In genomic region chr15:66386204-66387123, GRCh38 we compare ENCODE assay signal across 8 cellular contexts.
A peak's percentile ranks its signal among the peaks of the same experiment; 100 is the strongest.
DNase-seq lines count a peak whose midpoint lies in the region; ATAC-seq, FAIRE-seq and TF ChIP-seq lines count a peak whose summit lies in the region.

Gene MAP2K1, plus strand, starts transcription at chr15:66386912. Its CDS starts 436 bp downstream, at chr15:66387348.

- H3K4me1 Mint-ChIP-seq in nephron progenitor cell: peaks cover 40% of the 10 kb centered on the region
- peaks cover 51% of the 10 kb centered on the region for H3K4me1 Mint-ChIP-seq in stimulated activated naive CD8-positive, alpha-beta T cell treated with anti-CD3 and anti-CD28 coated beads, Interleukin-15, amount 100 ng/mL, for 72 hours

- peak within 1 kb of the TSS; percentile 92 for H3K9ac ChIP-seq in ES-I3 (ENCODE audit: low read depth, low read length)

- peak within 1 kb of the TSS; percentile 97 for H3K27ac Mint-ChIP-seq in nephron progenitor cell
- peak within 1 kb of the TSS; percentile 99 to 100 for H3K27ac Mint-ChIP-seq in stimulated activated naive CD8-positive, alpha-beta T cell treated with anti-CD3 and anti-CD28 coated beads, Interleukin-15, amount 100 ng/mL, for 72 hours

- H3K36me3 ChIP-seq in ES-I3 (ENCODE audit: insufficient read depth, low read length): no peaks in the 10 kb centered on the region

- DNase-seq in H54 (ENCODE audit: insufficient read length, low spot score) (peak; percentile 83), LoVo (ENCODE audit: low spot score) (peak; percentile 100), fibroblast of pulmonary artery (ENCODE audit: low read depth) (peak; percentile 97), nephron progenitor cell (peak; percentile 98)
- DNase-seq in activated effector memory CD4-positive, alpha-beta T cell treated with Interleukin-2 at 50 U/mL for 16 hours: peak; percentile 98
- DNase-seq in stimulated activated naive CD8-positive, alpha-beta T cell treated with anti-CD3 and anti-CD28 coated beads, Interleukin-15, amount 100 ng/mL, for 72 hours: peak; percentile 97 to 98

- H3K4me1 ChIP-seq in ES-I3 (ENCODE audit: insufficient read depth, low read length): peaks cover 13% of the 10 kb centered on the region

- no peaks in the 10 kb centered on the region for H3K9me3 ChIP-seq in ES-I3 (ENCODE audit: control insufficient read depth, insufficient read depth, low read length)

- TF ChIP-seq POLR2A in H54 (IDR thresholded peaks at IDR 0.05; ENCODE audit: low read depth, low read length): peak; percentile 72
- peak; percentile 87 for TF ChIP-seq POLR2A in Raji (IDR thresholded peaks at IDR 0.05; ENCODE audit: insufficient read depth, low read depth, low read length)

- peaks cover 18% of the 10 kb centered on the region for H3K36me3 Mint-ChIP-seq in nephron progenitor cell (ENCODE audit: low read depth)

- peak; percentile 88 for ATAC-seq in stimulated activated naive CD8-positive, alpha-beta T cell treated with anti-CD3 and anti-CD28 coated beads, Interleukin-15, amount 100 ng/mL, for 72 hours

- peak within 1 kb of the TSS; percentile 96 for H3K4me3 Mint-ChIP-seq in nephron progenitor cell
- H3K4me3 Mint-ChIP-seq in stimulated activated naive CD8-positive, alpha-beta T cell treated with anti-CD3 and anti-CD28 coated beads, Interleukin-15, amount 100 ng/mL, for 72 hours: peak within 1 kb of the TSS; percentile 93 to 98

- FAIRE-seq in H54 (lab: Jason Lieb, UNC): no peak

- H3K4me3 ChIP-seq in fibroblast of pulmonary artery (replicated peaks; ENCODE audit: low read depth, low read length): peak within 1 kb of the TSS; percentile 86

- peaks cover 3% of the 10 kb centered on the region for H3K9me3 Mint-ChIP-seq in nephron progenitor cell
- H3K9me3 Mint-ChIP-seq in stimulated activated naive CD8-positive, alpha-beta T cell treated with anti-CD3 and anti-CD28 coated beads, Interleukin-15, amount 100 ng/mL, for 72 hours: no peaks in the 10 kb centered on the region

- H3K27me3 Mint-ChIP-seq in nephron progenitor cell (ENCODE audit: low read depth, poor library complexity): no peaks in the 10 kb centered on the region
- H3K27me3 Mint-ChIP-seq in stimulated activated naive CD8-positive, alpha-beta T cell treated with anti-CD3 and anti-CD28 coated beads, Interleukin-15, amount 100 ng/mL, for 72 hours: no peaks in the 10 kb centered on the region

- TF ChIP-seq CTCF in fibroblast of pulmonary artery (IDR thresholded peaks at IDR 0.05; ENCODE audit: low read length, missing control alignments) (peak; percentile 56), nephron progenitor cell (IDR thresholded peaks at IDR 0.05) (peak; percentile 46)

Comparison
In these comparisons a context has a peak if more than half of its experiments do, and no peak if none do; other contexts are left out.
1. Peak in every context shown above with its lines: DNase-seq, ATAC-seq and H3K4me3 ChIP-seq.